ENCODE assay signal across 17 cellular contexts in the genomic region with DNA sequence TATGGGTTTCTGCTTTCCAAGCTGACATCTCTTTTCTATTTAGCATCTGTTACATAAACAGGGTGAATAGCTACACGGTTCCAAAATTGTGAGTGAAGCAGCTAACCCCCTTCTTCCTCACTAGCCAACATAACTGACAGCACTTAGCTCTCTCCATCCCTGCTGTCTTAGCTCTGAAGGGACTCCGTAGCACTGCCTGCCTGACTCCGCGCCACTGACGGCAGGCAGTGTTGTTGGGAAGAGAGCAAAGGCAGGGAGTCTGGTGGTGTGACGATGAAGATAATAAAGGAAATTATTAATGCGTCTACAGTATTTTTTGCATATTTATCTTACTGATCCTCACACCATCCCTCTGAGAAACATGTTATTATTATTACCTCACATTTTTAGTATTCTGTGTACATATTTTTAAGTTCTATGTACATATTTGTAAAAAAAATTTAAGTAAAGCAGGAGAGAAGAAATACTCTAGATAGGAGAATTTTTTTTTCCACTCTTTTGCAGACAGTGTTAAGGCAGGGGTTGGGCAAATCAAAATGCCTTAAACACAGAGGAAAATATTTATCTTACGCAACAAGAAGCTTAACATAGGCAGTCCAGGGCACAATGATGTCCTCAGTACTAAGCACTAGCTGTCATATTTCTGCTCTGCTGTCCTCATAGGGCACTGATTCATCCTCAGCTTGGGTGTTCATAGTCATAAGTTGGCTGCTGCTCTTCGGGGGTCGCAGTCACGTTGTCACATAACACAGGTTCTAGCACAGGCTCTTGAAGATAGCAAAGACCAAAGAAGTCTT.
DNase-seq lines count a peak whose midpoint lies in the region; ATAC-seq and TF ChIP-seq lines count a peak whose summit lies in the region.
"Had no signal": no experiment of that assay in that cellular context is flagged by ENCODE, and none has a peak within 500 bp of the region (broad histone marks: within the 10 kb centered on the region; RNA-seq: fewer than 3 reads in every experiment).

No MANE protein-coding gene starts in this region.

- H3F3A ChIP-seq in Loucy (ENCODE audit: low read depth): no peaks in the 10 kb centered on the region

- peaks cover 1% of the 10 kb centered on the region; the same call in 1 of the 2 replicates for H3K27me3 Mint-ChIP-seq in HFFc6 (ENCODE audit: insufficient read depth)

- H3K36me3 Mint-ChIP-seq in HFFc6 (ENCODE audit: low read depth): no peaks in the 10 kb centered on the region
- H3K36me3 Mint-ChIP-seq: activated naive CD8-positive, alpha-beta T cell treated with anti-CD3 and anti-CD28 coated beads, Interleukin-2, amount 10 ng/mL, durations not matched to agents 7 days and 5 days had no signal

- H2AFZ ChIP-seq in Loucy (ENCODE audit: low read length): 0 out of 2 replicates have a peak overlapping the region, but pooled peaks have one; percentile 19
- H2AFZ ChIP-seq: parathyroid adenoma, PC-9 had no signal

- intact Hi-C loops in esophagus squamous epithelium (cut with DNase I): no loop called here

- H3K27ac ChIP-seq in AG04450 (ENCODE audit: low read depth, low read length): no peak overlapping the region
- H3K27ac ChIP-seq in esophagus squamous epithelium: peak overlapping the region in 3 of 4 donors; percentile 22 to 49 (median 45)
- H3K27ac ChIP-seq: parathyroid adenoma, PC-9 had no signal

- DNase-seq in AG04450 (ENCODE audit: low read depth, low spot score): no peak
- DNase-seq in esophagus squamous epithelium (lab: John Stamatoyannopoulos, UW): no peak
- DNase-seq in left kidney (ENCODE audit: low read depth, low spot score): peak; percentile 15
- DNase-seq in islet precursor cell: no peak
- DNase-seq in central memory CD4-positive, alpha-beta T cell: no peak
- no peak for DNase-seq in HFFc6
- DNase-seq: activated CD4-positive, alpha-beta memory T cell treated with anti-CD3 and anti-CD28 coated beads, Interleukin-2, amount 10 ng/mL, durations not matched to agents 7 days and 5 days; activated naive CD8-positive, alpha-beta T cell treated with anti-CD3 and anti-CD28 coated beads, Interleukin-2, amount 10 ng/mL, durations not matched to agents 7 days and 5 days; activated T-cell treated with anti-CD3 and anti-CD28 coated beads, Interleukin-2, amount 50 U/mL, for 48 hours; KBM-7; NCI-H1694; NCI-H524; PC-9 had no signal

- TF ChIP-seq CTCF in AG04450 (IDR thresholded peaks at IDR 0.05; ENCODE audit: low read depth, low read length) (no peak), Loucy (conservative IDR thresholded peaks at IDR 0.05; ENCODE audit: low read length) (no peak), esophagus squamous epithelium (IDR thresholded peaks at IDR 0.05) (no peak), HFFc6 (IDR thresholded peaks at IDR 0.05) (no peak)

- no peaks in the 10 kb centered on the region for H3K79me2 ChIP-seq in Loucy (ENCODE audit: insufficient read depth, low read length)
- H3K79me2 ChIP-seq: parathyroid adenoma had no signal

- H3K4me3 Mint-ChIP-seq in HFFc6: no peak overlapping the region
- H3K4me3 Mint-ChIP-seq: activated CD4-positive, alpha-beta memory T cell treated with anti-CD3 and anti-CD28 coated beads, Interleukin-2, amount 10 ng/mL, durations not matched to agents 7 days and 5 days; activated naive CD8-positive, alpha-beta T cell treated with anti-CD3 and anti-CD28 coated beads, Interleukin-2, amount 10 ng/mL, durations not matched to agents 7 days and 5 days had no signal

- H3K9me3 ChIP-seq in AG04450 (ENCODE audit: control insufficient read depth, insufficient read depth, low read length) (no peaks in the 10 kb centered on the region), Loucy (ENCODE audit: insufficient read depth, low read depth, low read length) (no peaks in the 10 kb centered on the region), esophagus squamous epithelium (no peaks in the 10 kb centered on the region)

- no peaks in the 10 kb centered on the region for H3K9me3 Mint-ChIP-seq in HFFc6
- H3K9me3 Mint-ChIP-seq: activated CD4-positive, alpha-beta memory T cell treated with anti-CD3 and anti-CD28 coated beads, Interleukin-2, amount 10 ng/mL, durations not matched to agents 7 days and 5 days; activated naive CD8-positive, alpha-beta T cell treated with anti-CD3 and anti-CD28 coated beads, Interleukin-2, amount 10 ng/mL, durations not matched to agents 7 days and 5 days had no signal

- no peak overlapping the region for H3K27ac Mint-ChIP-seq in HFFc6
- H3K27ac Mint-ChIP-seq: activated CD4-positive, alpha-beta memory T cell treated with anti-CD3 and anti-CD28 coated beads, Interleukin-2, amount 10 ng/mL, durations not matched to agents 7 days and 5 days; activated naive CD8-positive, alpha-beta T cell treated with anti-CD3 and anti-CD28 coated beads, Interleukin-2, amount 10 ng/mL, durations not matched to agents 7 days and 5 days had no signal

- no peak for TF ChIP-seq POLR2A in esophagus squamous epithelium (IDR thresholded peaks at IDR 0.05)

- H3K27me3 ChIP-seq in AG04450 (ENCODE audit: control insufficient read depth, insufficient read depth, low read length): no peaks in the 10 kb centered on the region
- no peaks in the 10 kb centered on the region for H3K27me3 ChIP-seq in Loucy (ENCODE audit: insufficient read depth, low read length, poor library complexity, severe bottlenecking)
- H3K27me3 ChIP-seq in esophagus squamous epithelium: peaks cover 0 to 3% (median 0%) of the 10 kb centered on the region in 4 donors

- no peaks in the 10 kb centered on the region for H3K4me1 ChIP-seq in Loucy (ENCODE audit: insufficient read depth, low read length, poor library complexity, severe bottlenecking)
- peaks cover 0 to 4% (median 0%) of the 10 kb centered on the region in 3 donors for H3K4me1 ChIP-seq in esophagus squamous epithelium
- H3K4me1 ChIP-seq: parathyroid adenoma had no signal

- no peaks in the 10 kb centered on the region for H3K9me2 ChIP-seq in Loucy (replicated peaks; ENCODE audit: low read depth, low read length)

- CTCF ChIA-PET in AG04450 (lab: Charles Lee): interaction anchor here (0.6 to 2.5 kb wide), 4 partner anchors 82 to 1082 kb away, joined by 3 to 12 read pairs (median 8); no protein-coding TSS in a partner anchor

- ATAC-seq in GM19452 (IDR thresholded peaks at IDR 0.05; ENCODE audit: unreplicated experiment): no peak
- ATAC-seq: left lobe of liver had no signal

- no peaks in the 10 kb centered on the region for H4K20me1 ChIP-seq in Loucy (ENCODE audit: insufficient read depth, low read length, poor library complexity, severe bottlenecking)

- no peaks in the 10 kb centered on the region for H3K36me3 ChIP-seq in Loucy (ENCODE audit: insufficient read depth, low read length)
- no peaks in the 10 kb centered on the region for H3K36me3 ChIP-seq in esophagus squamous epithelium

- H3K4me2 ChIP-seq in Loucy (ENCODE audit: low read depth, low read length, poor library complexity, severe bottlenecking): no peak overlapping the region
- H3K4me2 ChIP-seq: PC-9 had no signal

- H3K4me1 Mint-ChIP-seq in HFFc6 (ENCODE audit: low read depth): peaks cover 27% of the 10 kb centered on the region
- H3K4me1 Mint-ChIP-seq: activated CD4-positive, alpha-beta memory T cell treated with anti-CD3 and anti-CD28 coated beads, Interleukin-2, amount 10 ng/mL, durations not matched to agents 7 days and 5 days; activated naive CD8-positive, alpha-beta T cell treated with anti-CD3 and anti-CD28 coated beads, Interleukin-2, amount 10 ng/mL, durations not matched to agents 7 days and 5 days had no signal

- H3K4me3 ChIP-seq in AG04450 (ENCODE audit: low read depth, low read length): peak overlapping the region; percentile 21; the same call in 1 of the 2 replicates
- no peak overlapping the region for H3K4me3 ChIP-seq in Loucy (ENCODE audit: low read length, poor library complexity, severe bottlenecking)
- H3K4me3 ChIP-seq in esophagus squamous epithelium: no peak overlapping the region
- H3K4me3 ChIP-seq: PC-9 had no signal

- 59 to 61% methylated on average over 11 of the region's 11 CpGs for WGBS in esophagus squamous epithelium, 2 donors

- POLR2A ChIA-PET in AG04450 (lab: Yijun Ruan, JAX): no interaction called here

- no peak overlapping the region for H3K9ac ChIP-seq in Loucy (ENCODE audit: low read depth, low read length, poor library complexity, severe bottlenecking)
- H3K9ac ChIP-seq: parathyroid adenoma had no signal
